In genomic region chr5:2330325-2330724, GRCh38 we compare ENCODE assay signal across 25 cellular contexts.
DNase-seq lines count a peak whose midpoint lies in the region; ATAC-seq, FAIRE-seq and TF ChIP-seq lines count a peak whose summit lies in the region.
"Had no signal": no experiment of that assay in that cellular context is flagged by ENCODE, and none has a peak within 500 bp of the region (broad histone marks: within the 10 kb centered on the region; RNA-seq: fewer than 3 reads in every experiment).

No MANE protein-coding gene starts in this region.

- FAIRE-seq in K562 (lab: Jason Lieb, UNC): no peak
- FAIRE-seq: A204.1, GM12878, GM12892, GM18507 had no signal

- no peaks in the 10 kb centered on the region for H3K9me1 ChIP-seq in K562 (ENCODE audit: control insufficient read depth, insufficient read depth, low read length)

- TF ChIP-seq EP300 in K562 (IDR thresholded peaks at IDR 0.05; ENCODE audit: low read length): no peak

- no peaks in the 10 kb centered on the region for H4K20me1 ChIP-seq in K562 (replicated peaks; ENCODE audit: control insufficient read depth, insufficient read depth, low read length)
- no peaks in the 10 kb centered on the region for H4K20me1 ChIP-seq in osteoblast (ENCODE audit: insufficient read depth, low read length)
- H4K20me1 ChIP-seq in smooth muscle cell (ENCODE audit: low read depth): no peaks in the 10 kb centered on the region
- H4K20me1 ChIP-seq: BLaER1 had no signal

- in situ Hi-C loops in K562 (cut with MboI): no loop called here

- no peak overlapping the region for H3K27ac ChIP-seq in K562 (ENCODE audit: extremely low read depth, low read depth, low read length)
- H3K27ac ChIP-seq in osteoblast (ENCODE audit: low read depth, low read length): no peak overlapping the region
- no peak overlapping the region for H3K27ac ChIP-seq in smooth muscle cell (ENCODE audit: low read depth)
- H3K27ac ChIP-seq: BLaER1 had no signal

- POLR2A ChIA-PET in K562 (lab: Yijun Ruan, JAX): no interaction called here

- H2AFZ ChIP-seq in K562 (ENCODE audit: low read depth, low read length): no peak overlapping the region
- no peak overlapping the region for H2AFZ ChIP-seq in osteoblast (ENCODE audit: low read length)
- no peak overlapping the region for H2AFZ ChIP-seq in smooth muscle cell (ENCODE audit: low read depth)

- H3K36me3 ChIP-seq in H7 (replicated peaks; ENCODE audit: control insufficient read depth, insufficient read depth, low read length) (no peaks in the 10 kb centered on the region), K562 (ENCODE audit: control insufficient read depth, insufficient read depth, low read length) (no peaks in the 10 kb centered on the region), osteoblast (ENCODE audit: insufficient read depth, low read length) (no peaks in the 10 kb centered on the region), smooth muscle cell (ENCODE audit: low read depth) (no peaks in the 10 kb centered on the region)
- H3K36me3 ChIP-seq: BE2C, BLaER1 had no signal

- TF ChIP-seq RAD21 in K562 (CRISPR knock-in tag; conservative IDR thresholded peaks at IDR 0.05 in 1 of 2, IDR thresholded peaks at IDR 0.05 in 1 of 2): no peak

- no peak overlapping the region for H3K4me2 ChIP-seq in K562 (ENCODE audit: insufficient read depth, low read length)
- no peak overlapping the region for H3K4me2 ChIP-seq in osteoblast (ENCODE audit: insufficient read depth, low read length)
- H3K4me2 ChIP-seq in smooth muscle cell: no peak overlapping the region
- H3K4me2 ChIP-seq: BLaER1 had no signal

- DNase-seq in H7 (peak; percentile 11), K562 (ENCODE audit: extremely low read depth in 1 of 4, low spot score in 3 of 4) (no peak), osteoblast (ENCODE audit: insufficient read length, low spot score, missing footprints) (peak; percentile 34), smooth muscle cell (lab: John Stamatoyannopoulos, UW; ENCODE audit: unreplicated experiment) (no peak)
- DNase-seq: 8988T; ACHN; BE2C; C1 segment of cervical spinal cord; CD4-positive, alpha-beta memory T cell; CD4-positive, CD25-positive, alpha-beta regulatory T cell; CD8-positive, alpha-beta memory T cell; COR-L47; DMS 273 treated with DMSO at 0.1 percent for 48 hours; DMS153; DMS53; DMS79; DND-41; EL; GDM1 had no signal

- H3K27me3 ChIP-seq in H7 (ENCODE audit: control insufficient read depth, insufficient read depth, low read length) (no peaks in the 10 kb centered on the region), K562 (ENCODE audit: control insufficient read depth in 2 of 2, insufficient read depth in 2 of 2, low read length in 2 of 2) (peaks cover 12 to 17% of the 10 kb centered on the region in 2 experiments; a peak in 3 of 5 replicates), osteoblast (ENCODE audit: insufficient read depth, low read length) (no peaks in the 10 kb centered on the region), smooth muscle cell (ENCODE audit: low read depth) (no peaks in the 10 kb centered on the region)
- H3K27me3 ChIP-seq: BE2C, BLaER1 had no signal

- no peaks in the 10 kb centered on the region for H3K79me2 ChIP-seq in K562 (ENCODE audit: control insufficient read depth, insufficient read depth, low read length)
- no peaks in the 10 kb centered on the region for H3K79me2 ChIP-seq in osteoblast (ENCODE audit: insufficient read depth, low read length)
- no peaks in the 10 kb centered on the region for H3K79me2 ChIP-seq in smooth muscle cell (ENCODE audit: low read depth)

- H3K9me3 ChIP-seq in K562 (replicated peaks; ENCODE audit: control insufficient read depth, insufficient read depth, low read depth, low read length) (no peaks in the 10 kb centered on the region), osteoblast (ENCODE audit: low read depth, low read length) (peaks cover 6% of the 10 kb centered on the region), smooth muscle cell (replicated peaks; ENCODE audit: low read depth) (no peaks in the 10 kb centered on the region)
- H3K9me3 ChIP-seq: BE2C, BLaER1 had no signal

- no peak overlapping the region for H3K9ac ChIP-seq in K562 (ENCODE audit: insufficient read depth in 1 of 2, low read depth in 2 of 2, low read length in 2 of 2)
- no peak overlapping the region for H3K9ac ChIP-seq in smooth muscle cell (ENCODE audit: low read depth)
- H3K9ac ChIP-seq: BLaER1 had no signal

- no peak for TF ChIP-seq CTCF in K562 (IDR thresholded peaks at IDR 0.05 in 2 of 3, conservative IDR thresholded peaks at IDR 0.05 in 1 of 3; ENCODE audit: insufficient read depth in 2 of 3, low read depth in 1 of 3, low read length in 3 of 3)
- TF ChIP-seq CTCF in osteoblast (IDR thresholded peaks at IDR 0.05; ENCODE audit: extremely low read depth, low read depth, low read length): no peak
- no peak for TF ChIP-seq CTCF in smooth muscle cell (IDR thresholded peaks at IDR 0.05; ENCODE audit: borderline replicate concordance, insufficient read depth, poor library complexity, severe bottlenecking)

- CTCF ChIA-PET in K562 (lab: Yijun Ruan, JAX; ENCODE audit: low intra/inter-chr PET ratio): no interaction called here

- WGBS in K562 (ENCODE audit: insufficient coverage, low coverage, missing lambda C conversion rate): 2% methylated on average over 4 of the region's 4 CpGs
- 87% methylated on average over 4 of the region's 4 CpGs for WGBS in smooth muscle cell (ENCODE audit: low lambda C conversion rate)

- no peaks in the 10 kb centered on the region for H3K4me1 ChIP-seq in K562 (replicated peaks in 1 of 2; ENCODE audit: control insufficient read depth in 2 of 2, insufficient read depth in 2 of 2, low read length in 2 of 2)
- no peaks in the 10 kb centered on the region for H3K4me1 ChIP-seq in osteoblast (ENCODE audit: insufficient read depth, low read length)
- no peaks in the 10 kb centered on the region for H3K4me1 ChIP-seq in smooth muscle cell (ENCODE audit: low read depth)
- H3K4me1 ChIP-seq: BE2C had no signal

- no peak for ATAC-seq in K562
- no peak for ATAC-seq in HG03045 (IDR thresholded peaks at IDR 0.05; ENCODE audit: unreplicated experiment)
- ATAC-seq: GM12878 had no signal

- no peak for TF ChIP-seq POLR2A in K562 (conservative IDR thresholded peaks at IDR 0.05)

- intact Hi-C loops in K562 (cut with micrococcal nuclease): no loop called here

- no peak overlapping the region for H3K4me3 ChIP-seq in H7 (ENCODE audit: insufficient read depth, low read depth, low read length)
- H3K4me3 ChIP-seq in K562: no peak overlapping the region
- H3K4me3 ChIP-seq in osteoblast (ENCODE audit: insufficient read depth, low read length): no peak overlapping the region
- no peak overlapping the region for H3K4me3 ChIP-seq in smooth muscle cell
- H3K4me3 ChIP-seq: BLaER1, GM12878 had no signal

- H3F3A ChIP-seq in smooth muscle cell (ENCODE audit: low read depth): no peaks in the 10 kb centered on the region

- no TSS peak for BruUV-seq in K562 (replicated peaks; lab: Mats Ljungman, UMichigan)

TF ChIP-seq in K562, 482 proteins besides CTCF, POLR2A, EP300 and RAD21 (continues in another document):
- TF ChIP-seq ZNF586 (CRISPR knock-in tag; conservative IDR thresholded peaks at IDR 0.05): no peak

Comparison
In these comparisons a context has a peak if more than half of its experiments do, and no peak if none do; other contexts are left out.
1. DNase-seq: peak in H7 (single experiment) and osteoblast (single experiment); none in K562 (0 of 4) and smooth muscle cell (single experiment).